15 cellular contexts compared by ENCODE assay signal in the genomic region with DNA sequence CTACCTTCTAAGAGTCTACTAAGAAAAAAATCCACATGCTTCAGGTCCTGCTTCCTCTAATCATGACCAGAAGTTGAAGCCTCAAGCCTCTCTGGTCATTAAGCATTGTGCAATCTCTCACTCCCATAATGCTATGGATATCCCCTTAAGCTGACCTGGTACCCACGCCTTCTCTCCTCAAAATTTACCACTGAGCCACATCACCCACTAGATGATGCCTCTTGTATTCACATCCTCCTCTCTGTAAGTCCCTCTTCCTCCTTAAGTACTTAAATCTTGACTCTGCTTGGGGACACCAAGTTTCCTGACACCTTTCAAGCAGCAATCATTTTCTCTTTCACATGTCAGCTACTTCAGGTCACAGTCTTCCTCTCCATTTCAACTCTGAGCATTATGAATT. TPM values are rescaled to one million over a fixed set of nuclear protein-coding genes. Genes with fewer than 3 reads are reported as not detected.
DNase-seq lines count a peak whose midpoint lies in the region; ATAC-seq and TF ChIP-seq lines count a peak whose summit lies in the region.
"Had no signal": no experiment of that assay in that cellular context is flagged by ENCODE, and none has a peak within 500 bp of the region (broad histone marks: within the 10 kb centered on the region; RNA-seq: fewer than 3 reads in every experiment).

No MANE protein-coding gene starts in this region.

- H3K4me1 ChIP-seq in BE2C: no peaks in the 10 kb centered on the region

- H3K27me3 ChIP-seq in BE2C: no peaks in the 10 kb centered on the region

- ATAC-seq in GM18508 (IDR thresholded peaks at IDR 0.05; ENCODE audit: insufficient read depth, unreplicated experiment) (peak; percentile 66), GM21367 (IDR thresholded peaks at IDR 0.05; ENCODE audit: unreplicated experiment) (peak; percentile 85), HG03064 (IDR thresholded peaks at IDR 0.05; ENCODE audit: low read depth, unreplicated experiment) (peak; percentile 89)
- ATAC-seq: sciatic nerve, T-helper 17 cell had no signal

- DNase-seq in OCI-M1 (lab: John Stamatoyannopoulos, UW): peak; percentile 44
- DNase-seq in 8988T: no peak
- DNase-seq in BE2C: no peak
- no peak for DNase-seq in hippocampal formation (lab: John Stamatoyannopoulos, UW)
- DNase-seq in stimulated activated CD4-positive, alpha-beta T cell treated with anti-CD3 and anti-CD28 coated beads, Interleukin-4, amount 100 ng/mL, for 1 hour: no peak
- DNase-seq: CD8-positive, alpha-beta memory T cell; cortex of kidney; KG1; NCI-H82; stimulated activated CD8-positive, alpha-beta memory T cell treated with anti-CD3 and anti-CD28 coated beads, Interleukin-4, amount 100 ng/mL, for 48 hours; T-helper 17 cell had no signal

- no peaks in the 10 kb centered on the region for H3K9me3 ChIP-seq in BE2C

- no peak for TF ChIP-seq CTCF in BE2C (IDR thresholded peaks at IDR 0.05; ENCODE audit: low read depth, low read length)

- H3K36me3 ChIP-seq in BE2C: no peaks in the 10 kb centered on the region

- H3K4me3 ChIP-seq in BE2C (ENCODE audit: low read depth, low read length): no peak overlapping the region

RNA-seq across cellular contexts. Expression of a gene that starts 9.8 kb away (rescaled TPM):
- polyA plus RNA-seq in BE2C (2012; ENCODE audit: insufficient read depth, insufficient read length, low read depth): 0.14 TPM

RNA-seq across cellular contexts. Expression of a gene that starts 11.1 kb away (rescaled TPM):
- polyA plus RNA-seq in BE2C (2012; ENCODE audit: insufficient read depth, insufficient read length, low read depth): 7.4 TPM
